In genomic region chr17:49829026-49829425, GRCh38 we compare ENCODE assay signal across 31 cellular contexts. TPM values are rescaled to one million over a fixed set of nuclear protein-coding genes. Genes with fewer than 3 reads are reported as not detected.
DNase-seq lines count a peak whose midpoint lies in the region; ATAC-seq and TF ChIP-seq lines count a peak whose summit lies in the region.
"Had no signal": no experiment of that assay in that cellular context is flagged by ENCODE, and none has a peak within 500 bp of the region (broad histone marks: within the 10 kb centered on the region; RNA-seq: fewer than 3 reads in every experiment).

No MANE protein-coding gene starts in this region.

- H3K9me3 ChIP-seq in osteoblast (ENCODE audit: low read depth, low read length) = no peaks in the 10 kb centered on the region

- DNase-seq in activated CD4-positive, alpha-beta T cell treated with anti-CD3 and anti-CD28 coated beads for 36 hours = no peak
- no peak for DNase-seq in activated CD4-positive, alpha-beta T cell treated with anti-CD3 and anti-CD28 coated beads, Interleukin-2, amount 10 ng/mL, durations not matched to agents 24 days and 14 days
- DNase-seq in GM23338 (ENCODE audit: low spot score) = no peak
- DNase-seq in chondrocyte (ENCODE audit: low spot score) = no peak
- DNase-seq in osteoblast (ENCODE audit: insufficient read length, low spot score, missing footprints) = no peak
- no peak for DNase-seq in Kasumi-1 (lab: John Stamatoyannopoulos, UW)
- no peak for DNase-seq in GM13977 (ENCODE audit: low spot score)
- no peak for DNase-seq in nucleus accumbens (lab: John Stamatoyannopoulos, UW)
- DNase-seq: activated CD4-positive, alpha-beta T cell treated with anti-CD3 and anti-CD28 coated beads, Interleukin-2, amount 50 U/mL, for 48 hours; activated CD4-positive, CD25-positive, alpha-beta regulatory T cell; activated naive CD4-positive, alpha-beta T cell treated with anti-CD3 and anti-CD28 coated beads for 36 hours; Calu3; DMS79; GF-D8; naive thymus-derived CD4-positive, alpha-beta T cell; NCI-H1092; NCI-H1694 treated with DMSO at 0.1 percent for 48 hours; NCI-H2171; NCI-H510A; stimulated activated naive CD8-positive, alpha-beta T cell treated with anti-CD3 and anti-CD28 coated beads, Interleukin-15, Interleukin-2, amounts not matched to agents 100 U/mL and 50 U/mL, for 24 hours; T-cell had no signal

- H3K27me3 ChIP-seq in GM23338 (ENCODE audit: insufficient read depth) (no peaks in the 10 kb centered on the region), osteoblast (ENCODE audit: insufficient read depth, low read length) (no peaks in the 10 kb centered on the region)

- H4K20me1 ChIP-seq in GM23338 (replicated peaks; ENCODE audit: insufficient read depth) (peaks cover 24% of the 10 kb centered on the region), osteoblast (ENCODE audit: insufficient read depth, low read length) (no peaks in the 10 kb centered on the region)

- H3K4me1 Mint-ChIP-seq in activated CD4-positive, alpha-beta T cell treated with anti-CD3 and anti-CD28 coated beads for 36 hours = peaks cover 2% of the 10 kb centered on the region
- no peaks in the 10 kb centered on the region for H3K4me1 Mint-ChIP-seq in activated CD4-positive, alpha-beta T cell treated with anti-CD3 and anti-CD28 coated beads, Interleukin-2, amount 10 ng/mL, durations not matched to agents 24 days and 14 days
- H3K4me1 Mint-ChIP-seq in GM23338 (peaks cover 19% of the 10 kb centered on the region), chondrocyte (ENCODE audit: low read depth) (peaks cover 40% of the 10 kb centered on the region)

- H3K9me3 Mint-ChIP-seq in activated CD4-positive, alpha-beta T cell treated with anti-CD3 and anti-CD28 coated beads for 36 hours (ENCODE audit: low read depth) = no peaks in the 10 kb centered on the region
- H3K9me3 Mint-ChIP-seq in activated CD4-positive, alpha-beta T cell treated with anti-CD3 and anti-CD28 coated beads, Interleukin-2, amount 10 ng/mL, durations not matched to agents 24 days and 14 days = no peaks in the 10 kb centered on the region
- H3K9me3 Mint-ChIP-seq in GM23338 (no peaks in the 10 kb centered on the region), chondrocyte (ENCODE audit: low read depth) (no peaks in the 10 kb centered on the region)
- H3K9me3 Mint-ChIP-seq: activated naive CD4-positive, alpha-beta T cell treated with anti-CD3 and anti-CD28 coated beads for 36 hours; activated T-helper 1 cell treated with anti-CD3 and anti-CD28 coated beads, Interleukin-12 subunit alpha, Interleukin-12 subunit beta, Interleukin-2, Interleukin-4 antibody, amounts not matched to agents 30 ng/mL and 10 ng/mL and 1 ng/mL, durations not matched to agents 14 hours and 24 hours and 36 hours; IgD-negative memory B cell; naive thymus-derived CD4-positive, alpha-beta T cell; T-cell had no signal

- no peak for TF ChIP-seq CTCF in GM23338 (conservative IDR thresholded peaks at IDR 0.05; ENCODE audit: low read depth in 2 of 2)
- TF ChIP-seq CTCF in chondrocyte (IDR thresholded peaks at IDR 0.05) = no peak
- TF ChIP-seq CTCF in osteoblast (IDR thresholded peaks at IDR 0.05; ENCODE audit: extremely low read depth, low read depth, low read length) = no peak
- no peak for TF ChIP-seq CTCF in GM13977 (IDR thresholded peaks at IDR 0.05; ENCODE audit: extremely low read depth, insufficient read depth, missing control alignments)

- peaks cover 46% of the 10 kb centered on the region for H3K36me3 Mint-ChIP-seq in activated CD4-positive, alpha-beta T cell treated with anti-CD3 and anti-CD28 coated beads for 36 hours (ENCODE audit: low read depth)
- H3K36me3 Mint-ChIP-seq in activated CD4-positive, alpha-beta T cell treated with anti-CD3 and anti-CD28 coated beads, Interleukin-2, amount 10 ng/mL, durations not matched to agents 24 days and 14 days (ENCODE audit: low read depth) = peaks cover 58% of the 10 kb centered on the region
- peaks cover 93% of the 10 kb centered on the region for H3K36me3 Mint-ChIP-seq in GM23338 (ENCODE audit: low read depth)
- H3K36me3 Mint-ChIP-seq in chondrocyte (ENCODE audit: low read depth) = peaks cover 29% of the 10 kb centered on the region

- H3K4me1 ChIP-seq in GM23338 (ENCODE audit: insufficient read depth) = 0 out of 2 replicates have a peak, but pooled peaks cover 15% of the 10 kb centered on the region
- peaks cover 32% of the 10 kb centered on the region for H3K4me1 ChIP-seq in osteoblast (ENCODE audit: insufficient read depth, low read length)

- H3K27me3 Mint-ChIP-seq in activated CD4-positive, alpha-beta T cell treated with anti-CD3 and anti-CD28 coated beads for 36 hours = no peaks in the 10 kb centered on the region
- no peaks in the 10 kb centered on the region for H3K27me3 Mint-ChIP-seq in activated CD4-positive, alpha-beta T cell treated with anti-CD3 and anti-CD28 coated beads, Interleukin-2, amount 10 ng/mL, durations not matched to agents 24 days and 14 days
- H3K27me3 Mint-ChIP-seq in GM23338 (ENCODE audit: insufficient read depth, low read depth, poor library complexity) = no peaks in the 10 kb centered on the region
- no peaks in the 10 kb centered on the region for H3K27me3 Mint-ChIP-seq in chondrocyte (ENCODE audit: low read depth)
- H3K27me3 Mint-ChIP-seq: IgD-negative memory B cell; naive thymus-derived CD4-positive, alpha-beta T cell; T-cell had no signal

- CTCF ChIA-PET in activated CD4-positive, alpha-beta T cell treated with anti-CD3 and anti-CD28 coated beads for 36 hours (lab: Charles Lee) = interaction anchor here (1.6 kb wide), 1 partner anchor 169 kb away, joined by 4 read pairs; no protein-coding TSS in a partner anchor

- ATAC-seq in activated CD4-positive, alpha-beta T cell treated with anti-CD3 and anti-CD28 coated beads for 36 hours = no peak
- ATAC-seq in GM23338 = no peak
- ATAC-seq: HCT116; stimulated activated naive CD8-positive, alpha-beta T cell treated with anti-CD3 and anti-CD28 coated beads, Interleukin-15, Interleukin-2, amounts not matched to agents 100 U/mL and 50 U/mL, for 24 hours; T-cell had no signal

- no peak overlapping the region for H3K4me3 Mint-ChIP-seq in activated CD4-positive, alpha-beta T cell treated with anti-CD3 and anti-CD28 coated beads for 36 hours
- no peak overlapping the region for H3K4me3 Mint-ChIP-seq in activated CD4-positive, alpha-beta T cell treated with anti-CD3 and anti-CD28 coated beads, Interleukin-2, amount 10 ng/mL, durations not matched to agents 24 days and 14 days
- H3K4me3 Mint-ChIP-seq in GM23338 (no peak overlapping the region), chondrocyte (ENCODE audit: unreplicated experiment) (no peak overlapping the region)
- H3K4me3 Mint-ChIP-seq: activated naive CD4-positive, alpha-beta T cell treated with anti-CD3 and anti-CD28 coated beads for 36 hours; activated T-helper 1 cell treated with anti-CD3 and anti-CD28 coated beads, Interleukin-12 subunit alpha, Interleukin-12 subunit beta, Interleukin-2, Interleukin-4 antibody, amounts not matched to agents 30 ng/mL and 10 ng/mL and 1 ng/mL, durations not matched to agents 14 hours and 24 hours and 36 hours; naive thymus-derived CD4-positive, alpha-beta T cell; T-cell had no signal

- 0 out of 2 replicates have a peak, but pooled peaks cover 2% of the 10 kb centered on the region for H3K79me2 ChIP-seq in GM23338 (replicated peaks; ENCODE audit: insufficient read depth)
- no peaks in the 10 kb centered on the region for H3K79me2 ChIP-seq in osteoblast (ENCODE audit: insufficient read depth, low read length)

- H2AFZ ChIP-seq in GM23338 = no peak overlapping the region
- no peak overlapping the region for H2AFZ ChIP-seq in osteoblast (ENCODE audit: low read length)

- no peaks in the 10 kb centered on the region for H3K9me2 ChIP-seq in GM23338 (ENCODE audit: insufficient read depth)

- H3K4me2 ChIP-seq in GM23338 (no peak overlapping the region), osteoblast (ENCODE audit: insufficient read depth, low read length) (no peak overlapping the region)

- POLR2A ChIA-PET in activated CD4-positive, alpha-beta T cell treated with anti-CD3 and anti-CD28 coated beads for 36 hours (lab: Charles Lee) = no interaction called here

- H3F3A ChIP-seq in GM23338 (replicated peaks; ENCODE audit: low read depth) = 0 out of 2 replicates have a peak, but pooled peaks cover 4% of the 10 kb centered on the region

- H3K36me3 ChIP-seq in GM23338 (ENCODE audit: insufficient read depth) (peaks cover 47% of the 10 kb centered on the region), osteoblast (ENCODE audit: insufficient read depth, low read length) (peaks cover 50% of the 10 kb centered on the region)

- H3K27ac ChIP-seq in GM23338 (ENCODE audit: low read depth) (peak overlapping the region; percentile 42; the same call in 1 of the 2 replicates), osteoblast (ENCODE audit: low read depth, low read length) (peak overlapping the region; percentile 24)
- H3K27ac ChIP-seq: 22Rv1 had no signal

- in situ Hi-C loops in GM13977 (cut with MboI; ENCODE audit: low pct_unique_long_range_greater_than_20kb, low sequenced_read_pairs, unreplicated experiment) = loop anchor here (25.0 kb wide), 1 partner anchor 267 kb away; no protein-coding TSS in a partner anchor

- intact Hi-C loops in activated CD4-positive, alpha-beta T cell treated with anti-CD3 and anti-CD28 coated beads for 36 hours (cut with DNase I, micrococcal nuclease) = no loop called here
- intact Hi-C loops in activated CD4-positive, alpha-beta T cell treated with anti-CD3 and anti-CD28 coated beads, Interleukin-2, amount 10 ng/mL, durations not matched to agents 24 days and 14 days (cut with micrococcal nuclease) = no loop called here

- H3K27ac Mint-ChIP-seq in activated CD4-positive, alpha-beta T cell treated with anti-CD3 and anti-CD28 coated beads for 36 hours = peak overlapping the region; percentile 8
- H3K27ac Mint-ChIP-seq in activated CD4-positive, alpha-beta T cell treated with anti-CD3 and anti-CD28 coated beads, Interleukin-2, amount 10 ng/mL, durations not matched to agents 24 days and 14 days = no peak overlapping the region
- no peak overlapping the region for H3K27ac Mint-ChIP-seq in GM23338
- peak overlapping the region; percentile 78 for H3K27ac Mint-ChIP-seq in chondrocyte (ENCODE audit: unreplicated experiment)
- H3K27ac Mint-ChIP-seq: activated naive CD4-positive, alpha-beta T cell treated with anti-CD3 and anti-CD28 coated beads for 36 hours; activated T-helper 1 cell treated with anti-CD3 and anti-CD28 coated beads, Interleukin-12 subunit alpha, Interleukin-12 subunit beta, Interleukin-2, Interleukin-4 antibody, amounts not matched to agents 30 ng/mL and 10 ng/mL and 1 ng/mL, durations not matched to agents 14 hours and 24 hours and 36 hours had no signal

- H3K4me3 ChIP-seq in GM23338 = no peak overlapping the region
- no peak overlapping the region for H3K4me3 ChIP-seq in osteoblast (ENCODE audit: insufficient read depth, low read length)
- H3K4me3 ChIP-seq: skin epidermis had no signal

RNA-seq across cellular contexts. Expression of gene TAC4, which starts 18.8 kb away (rescaled TPM):
- total RNA-seq in activated CD4-positive, alpha-beta T cell treated with anti-CD3 and anti-CD28 coated beads for 36 hours = not detected
- not detected in 2 replicates for total RNA-seq in activated CD4-positive, alpha-beta T cell treated with anti-CD3 and anti-CD28 coated beads, Interleukin-2, amount 10 ng/mL, durations not matched to agents 24 days and 14 days
- total RNA-seq in GM23338 (2014; rRNA removed; shearing (Covaris generic)) = not detected in 2 replicates
- polyA plus RNA-seq in GM23338 (2016; fragmentation: Nextera tagmentation; extraction: Ambion mirVana) = not detected in 2 replicates
- total RNA-seq in chondrocyte (not detected in 3 replicates), osteoblast (not detected in 2 replicates)
- total RNA-seq: activated naive CD4-positive, alpha-beta T cell treated with anti-CD3 and anti-CD28 coated beads for 36 hours; activated T-helper 1 cell treated with anti-CD3 and anti-CD28 coated beads, Interleukin-12 subunit alpha, Interleukin-12 subunit beta, Interleukin-2, Interleukin-4 antibody, amounts not matched to agents 30 ng/mL and 10 ng/mL and 1 ng/mL, durations not matched to agents 14 hours and 24 hours and 36 hours; Calu3; glomerular endothelial cell; left lobe of liver; naive thymus-derived CD4-positive, alpha-beta T cell; RPMI7951; SK-MEL-5; T-cell; temporal lobe had no signal
- polyA plus RNA-seq: IgD-negative memory B cell; naive thymus-derived CD4-positive, alpha-beta T cell had no signal

RNA-seq across cellular contexts. Expression of gene KAT7, which starts 40.5 kb away (rescaled TPM):
- total RNA-seq in activated CD4-positive, alpha-beta T cell treated with anti-CD3 and anti-CD28 coated beads for 36 hours = 10 to 100 TPM; 63.5 to 93.0 TPM
- total RNA-seq in activated CD4-positive, alpha-beta T cell treated with anti-CD3 and anti-CD28 coated beads, Interleukin-2, amount 10 ng/mL, durations not matched to agents 24 days and 14 days = 67.2 and 75.2 TPM in 2 replicates
- total RNA-seq in GM23338 (2014; rRNA removed; shearing (Covaris generic)) = 187 and 226 TPM in 2 replicates
- polyA plus RNA-seq in GM23338 (2016; fragmentation: Nextera tagmentation; extraction: Ambion mirVana) = 30.5 and 31.0 TPM in 2 replicates
- total RNA-seq in chondrocyte (32.0 to 42.8 TPM (median 33.1 TPM) in 3 replicates), osteoblast (50.7 and 51.4 TPM in 2 replicates)

Comparison
In these comparisons a context has a peak if more than half of its experiments do, and no peak if none do; other contexts are left out.
1. H3K27ac Mint-ChIP-seq: peak in activated CD4-positive, alpha-beta T cell treated with anti-CD3 and anti-CD28 coated beads for 36 hours (single experiment) and chondrocyte (single experiment); none in activated CD4-positive, alpha-beta T cell treated with anti-CD3 and anti-CD28 coated beads, Interleukin-2, amount 10 ng/mL, durations not matched to agents 24 days and 14 days (single experiment) and GM23338 (single experiment).